Comparison of ENCODE assay signal across 8 cellular contexts in genomic region chr18:23503038-23503966, GRCh38. TPM values are rescaled to one million over a fixed set of nuclear protein-coding genes. Genes with fewer than 3 reads are reported as not detected.
DNase-seq lines count a peak whose midpoint lies in the region; TF ChIP-seq lines count a peak whose summit lies in the region.

TSS of gene RMC1 (plus strand) at chr18:23503511. CDS start at chr18:23503619, 108 bp downstream.

- in situ Hi-C loops in HAP-1 (cut with MboI; ENCODE audit: low sequenced_read_pairs) = loop anchor here (25.0 kb wide), 1 partner anchor 609 kb away; no protein-coding TSS in a partner anchor

- no peak within 1 kb of the TSS for H3K4ac ChIP-seq in neuronal stem cell (ENCODE audit: low read length)

- H3K4me1 ChIP-seq in HAP-1 = peaks cover 13% of the 10 kb centered on the region
- peaks cover 12% of the 10 kb centered on the region for H3K4me1 ChIP-seq in MM.1S (ENCODE audit: low read length)
- H3K4me1 ChIP-seq in SJSA1 (replicated peaks) = peaks cover 11% of the 10 kb centered on the region
- H3K4me1 ChIP-seq in neuronal stem cell (ENCODE audit: control insufficient read depth in 2 of 2, insufficient read depth in 1 of 2, low read depth in 1 of 2, low read length in 2 of 2) = peaks cover 6 to 10% of the 10 kb centered on the region in 2 donors
- H3K4me1 ChIP-seq in subcutaneous abdominal adipose tissue (ENCODE audit: control insufficient read depth in 5 of 5, insufficient read depth in 5 of 5, low read length in 5 of 5) = peaks cover 3 to 39% (median 32%) of the 10 kb centered on the region in 5 donors

- H3K9me3 ChIP-seq in HAP-1 (no peaks in the 10 kb centered on the region), MM.1S (replicated peaks; ENCODE audit: insufficient read depth, low read length) (no peaks in the 10 kb centered on the region), SJSA1 (replicated peaks) (no peaks in the 10 kb centered on the region), neuronal stem cell (replicated peaks in 1 of 2; ENCODE audit: control insufficient read depth in 2 of 2, insufficient read depth in 1 of 2, low read depth in 1 of 2, low read length in 2 of 2) (no peaks in the 10 kb centered on the region), subcutaneous abdominal adipose tissue (ENCODE audit: control insufficient read depth in 5 of 5, low read length in 5 of 5) (no peaks in the 10 kb centered on the region)

- H3K23ac ChIP-seq in neuronal stem cell (ENCODE audit: low read depth, low read length, poor library complexity) = peak within 1 kb of the TSS; percentile 68

- H3K27me3 ChIP-seq in HAP-1 (ENCODE audit: low read depth) = no peaks in the 10 kb centered on the region
- no peaks in the 10 kb centered on the region for H3K27me3 ChIP-seq in MM.1S (replicated peaks; ENCODE audit: insufficient read depth, low read length)
- no peaks in the 10 kb centered on the region for H3K27me3 ChIP-seq in SJSA1 (replicated peaks)
- H3K27me3 ChIP-seq in neuronal stem cell (ENCODE audit: control insufficient read depth in 3 of 3, insufficient read depth in 3 of 3, low read depth in 1 of 3, low read length in 3 of 3) = no peaks in the 10 kb centered on the region
- H3K27me3 ChIP-seq in subcutaneous abdominal adipose tissue (ENCODE audit: control insufficient read depth in 5 of 5, insufficient read depth in 4 of 5, low read length in 5 of 5) = no peaks in the 10 kb centered on the region

- DNase-seq in GM03348 (ENCODE audit: low spot score) = peak; percentile 99
- DNase-seq in HAP-1 (ENCODE audit: low spot score in 2 of 2) = peak; percentile 86 to 98
- peak; percentile 95 for DNase-seq in MM.1S
- DNase-seq in SJSA1 (ENCODE audit: low read depth in 1 of 2, low spot score in 2 of 2) = peak; percentile 94 to 95
- peak; percentile 95 to 99 (median 96) for DNase-seq in activated naive CD4-positive, alpha-beta T cell (lab: John Stamatoyannopoulos, UW)
- DNase-seq in foreskin melanocyte = peak; percentile 81
- DNase-seq in neuronal stem cell (ENCODE audit: low spot score) = peak; percentile 93

- no peak within 1 kb of the TSS for H2BK5ac ChIP-seq in neuronal stem cell (ENCODE audit: low read length)

- H3K27ac ChIP-seq in MM.1S (ENCODE audit: low read length) = peak within 1 kb of the TSS; percentile 64; the same call in 1 of the 2 replicates
- H3K27ac ChIP-seq in SJSA1 = peak within 1 kb of the TSS; percentile 54
- H3K27ac ChIP-seq in neuronal stem cell (replicated peaks; ENCODE audit: low read length) = peak within 1 kb of the TSS; percentile 88
- H3K27ac ChIP-seq in subcutaneous abdominal adipose tissue (ENCODE audit: low read depth, low read length) = peak within 1 kb of the TSS; percentile 90

- no peaks in the 10 kb centered on the region for H4K20me1 ChIP-seq in MM.1S (ENCODE audit: insufficient read depth, low read length)

- no peak within 1 kb of the TSS for H2AK5ac ChIP-seq in neuronal stem cell (ENCODE audit: low read depth, low read length)

- peak within 1 kb of the TSS; percentile 70 for H3K4me2 ChIP-seq in MM.1S (ENCODE audit: low read depth, low read length)
- peak within 1 kb of the TSS; percentile 97 for H3K4me2 ChIP-seq in neuronal stem cell (ENCODE audit: insufficient read depth, low read length, poor library complexity, severe bottlenecking)

- no peaks in the 10 kb centered on the region for H3K9me2 ChIP-seq in MM.1S (replicated peaks; ENCODE audit: insufficient read depth, low read length)

- no peak within 1 kb of the TSS for H2BK15ac ChIP-seq in neuronal stem cell (ENCODE audit: low read length)

- no peak within 1 kb of the TSS for H3K14ac ChIP-seq in neuronal stem cell (ENCODE audit: low read length)

- WGBS in neuronal stem cell (ENCODE audit: extremely low coverage in 2 of 2, insufficient read length in 2 of 2, insufficient replicate concordance in 1 of 2), 2 donors = no CpG with 5 or more reads among the region's 110 CpGs

- H4K8ac ChIP-seq in neuronal stem cell (ENCODE audit: low read depth, low read length) = peak within 1 kb of the TSS; percentile 93

- H2AFZ ChIP-seq in MM.1S (ENCODE audit: low read length) = peak within 1 kb of the TSS; percentile 86
- H2AFZ ChIP-seq in neuronal stem cell (ENCODE audit: low read length) = peak within 1 kb of the TSS; percentile 99

- H3K79me1 ChIP-seq in neuronal stem cell (ENCODE audit: low read depth, low read length) = no peaks in the 10 kb centered on the region

- no peak within 1 kb of the TSS for H4K91ac ChIP-seq in neuronal stem cell (ENCODE audit: low read depth, low read length, poor library complexity)

- H3K36me3 ChIP-seq in HAP-1 (replicated peaks) (peaks cover 11% of the 10 kb centered on the region), MM.1S (replicated peaks; ENCODE audit: insufficient read depth, low read length) (peaks cover 5% of the 10 kb centered on the region; the same call in 1 of the 2 replicates), SJSA1 (peaks cover 19% of the 10 kb centered on the region), neuronal stem cell (replicated peaks in 1 of 2; ENCODE audit: control insufficient read depth in 2 of 2, insufficient read depth in 2 of 2, low read length in 2 of 2) (peaks cover 5 to 23% of the 10 kb centered on the region in 2 donors), subcutaneous abdominal adipose tissue (ENCODE audit: control insufficient read depth in 5 of 5, insufficient read depth in 5 of 5, low read length in 5 of 5) (peaks cover 3 to 12% (median 6%) of the 10 kb centered on the region in 5 donors)

- H3K18ac ChIP-seq in neuronal stem cell (ENCODE audit: low read length) = peak within 1 kb of the TSS; percentile 99

- H2BK120ac ChIP-seq in neuronal stem cell (ENCODE audit: low read depth, low read length) = peak within 1 kb of the TSS; percentile 93

- TF ChIP-seq CTCF in MM.1S (IDR thresholded peaks at IDR 0.05; ENCODE audit: low read length) = peak; percentile 29

- H2BK12ac ChIP-seq in neuronal stem cell (ENCODE audit: low read length) = no peak within 1 kb of the TSS

- H3F3A ChIP-seq in MM.1S (ENCODE audit: insufficient read depth, low read length) = no peaks in the 10 kb centered on the region; the same call in 1 of the 2 replicates

- H3K79me2 ChIP-seq in MM.1S (ENCODE audit: low read length) = peaks cover 45% of the 10 kb centered on the region

- H3K4me3 ChIP-seq in HAP-1 (peak within 1 kb of the TSS; percentile 52), MM.1S (ENCODE audit: low read length) (peak within 1 kb of the TSS; percentile 98), SJSA1 (peak within 1 kb of the TSS; percentile 85), neuronal stem cell (ENCODE audit: low read length in 2 of 2) (peak within 1 kb of the TSS; percentile 62 to 99), subcutaneous abdominal adipose tissue (ENCODE audit: low read depth in 1 of 5, low read length in 5 of 5) (peak within 1 kb of the TSS; percentile 86 to 93 (median 88))

- H3K9ac ChIP-seq in MM.1S (ENCODE audit: low read length) (peak within 1 kb of the TSS; percentile 84), neuronal stem cell (ENCODE audit: low read depth, low read length, poor library complexity) (peak within 1 kb of the TSS; percentile 92), subcutaneous abdominal adipose tissue (ENCODE audit: low read length in 5 of 5) (peak within 1 kb of the TSS; percentile 88 to 92 (median 91))

RNA-seq across cellular contexts. Expression of gene RMC1, which starts in this region (rescaled TPM):
- total RNA-seq in SJSA1 (2014; rRNA removed; shearing (Covaris generic)) = 22.6 and 27.9 TPM in 2 replicates
- 22.7 TPM for polyA plus RNA-seq in neuronal stem cell (2013, experiment 1 of 2)
- polyA plus RNA-seq in neuronal stem cell (2013, experiment 2 of 2) = 20.9 TPM

Comparison
In these comparisons a context has a peak if more than half of its experiments do, and no peak if none do; other contexts are left out.
1. Peak in every context shown above with its lines: DNase-seq, H3K4me3 ChIP-seq and H3K27ac ChIP-seq.